In the genomic region with DNA sequence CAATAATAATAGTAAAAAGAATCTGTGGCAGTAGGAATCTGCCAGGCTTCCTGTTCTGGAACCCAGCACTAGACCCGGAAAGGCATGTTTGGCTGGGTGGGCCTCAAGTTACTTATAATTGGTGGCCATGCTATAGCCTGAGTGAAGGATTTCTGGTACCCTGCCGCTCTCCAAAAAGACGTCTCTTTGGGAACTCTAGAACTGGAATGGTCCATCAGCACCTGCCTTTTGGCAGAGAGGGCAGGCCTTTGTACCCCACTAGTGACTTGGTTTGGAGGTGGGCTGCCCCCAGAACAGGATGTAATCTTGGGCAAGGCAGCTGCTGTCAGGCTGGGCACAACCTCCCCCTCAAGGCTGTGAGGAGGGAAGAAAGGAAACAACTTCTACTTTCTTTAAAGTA, we compare ENCODE assay signal across 1 cellular context.
TF ChIP-seq lines count a peak whose summit lies in the region.

No MANE protein-coding gene starts in this region.

TF ChIP-seq in GM23338, 12 proteins besides CTCF, POLR2A, EP300 and RAD21:
- TF ChIP-seq JUNB (IDR thresholded peaks at IDR 0.05; ENCODE audit: unreplicated experiment), result no peak
- TF ChIP-seq, protein P1, sequence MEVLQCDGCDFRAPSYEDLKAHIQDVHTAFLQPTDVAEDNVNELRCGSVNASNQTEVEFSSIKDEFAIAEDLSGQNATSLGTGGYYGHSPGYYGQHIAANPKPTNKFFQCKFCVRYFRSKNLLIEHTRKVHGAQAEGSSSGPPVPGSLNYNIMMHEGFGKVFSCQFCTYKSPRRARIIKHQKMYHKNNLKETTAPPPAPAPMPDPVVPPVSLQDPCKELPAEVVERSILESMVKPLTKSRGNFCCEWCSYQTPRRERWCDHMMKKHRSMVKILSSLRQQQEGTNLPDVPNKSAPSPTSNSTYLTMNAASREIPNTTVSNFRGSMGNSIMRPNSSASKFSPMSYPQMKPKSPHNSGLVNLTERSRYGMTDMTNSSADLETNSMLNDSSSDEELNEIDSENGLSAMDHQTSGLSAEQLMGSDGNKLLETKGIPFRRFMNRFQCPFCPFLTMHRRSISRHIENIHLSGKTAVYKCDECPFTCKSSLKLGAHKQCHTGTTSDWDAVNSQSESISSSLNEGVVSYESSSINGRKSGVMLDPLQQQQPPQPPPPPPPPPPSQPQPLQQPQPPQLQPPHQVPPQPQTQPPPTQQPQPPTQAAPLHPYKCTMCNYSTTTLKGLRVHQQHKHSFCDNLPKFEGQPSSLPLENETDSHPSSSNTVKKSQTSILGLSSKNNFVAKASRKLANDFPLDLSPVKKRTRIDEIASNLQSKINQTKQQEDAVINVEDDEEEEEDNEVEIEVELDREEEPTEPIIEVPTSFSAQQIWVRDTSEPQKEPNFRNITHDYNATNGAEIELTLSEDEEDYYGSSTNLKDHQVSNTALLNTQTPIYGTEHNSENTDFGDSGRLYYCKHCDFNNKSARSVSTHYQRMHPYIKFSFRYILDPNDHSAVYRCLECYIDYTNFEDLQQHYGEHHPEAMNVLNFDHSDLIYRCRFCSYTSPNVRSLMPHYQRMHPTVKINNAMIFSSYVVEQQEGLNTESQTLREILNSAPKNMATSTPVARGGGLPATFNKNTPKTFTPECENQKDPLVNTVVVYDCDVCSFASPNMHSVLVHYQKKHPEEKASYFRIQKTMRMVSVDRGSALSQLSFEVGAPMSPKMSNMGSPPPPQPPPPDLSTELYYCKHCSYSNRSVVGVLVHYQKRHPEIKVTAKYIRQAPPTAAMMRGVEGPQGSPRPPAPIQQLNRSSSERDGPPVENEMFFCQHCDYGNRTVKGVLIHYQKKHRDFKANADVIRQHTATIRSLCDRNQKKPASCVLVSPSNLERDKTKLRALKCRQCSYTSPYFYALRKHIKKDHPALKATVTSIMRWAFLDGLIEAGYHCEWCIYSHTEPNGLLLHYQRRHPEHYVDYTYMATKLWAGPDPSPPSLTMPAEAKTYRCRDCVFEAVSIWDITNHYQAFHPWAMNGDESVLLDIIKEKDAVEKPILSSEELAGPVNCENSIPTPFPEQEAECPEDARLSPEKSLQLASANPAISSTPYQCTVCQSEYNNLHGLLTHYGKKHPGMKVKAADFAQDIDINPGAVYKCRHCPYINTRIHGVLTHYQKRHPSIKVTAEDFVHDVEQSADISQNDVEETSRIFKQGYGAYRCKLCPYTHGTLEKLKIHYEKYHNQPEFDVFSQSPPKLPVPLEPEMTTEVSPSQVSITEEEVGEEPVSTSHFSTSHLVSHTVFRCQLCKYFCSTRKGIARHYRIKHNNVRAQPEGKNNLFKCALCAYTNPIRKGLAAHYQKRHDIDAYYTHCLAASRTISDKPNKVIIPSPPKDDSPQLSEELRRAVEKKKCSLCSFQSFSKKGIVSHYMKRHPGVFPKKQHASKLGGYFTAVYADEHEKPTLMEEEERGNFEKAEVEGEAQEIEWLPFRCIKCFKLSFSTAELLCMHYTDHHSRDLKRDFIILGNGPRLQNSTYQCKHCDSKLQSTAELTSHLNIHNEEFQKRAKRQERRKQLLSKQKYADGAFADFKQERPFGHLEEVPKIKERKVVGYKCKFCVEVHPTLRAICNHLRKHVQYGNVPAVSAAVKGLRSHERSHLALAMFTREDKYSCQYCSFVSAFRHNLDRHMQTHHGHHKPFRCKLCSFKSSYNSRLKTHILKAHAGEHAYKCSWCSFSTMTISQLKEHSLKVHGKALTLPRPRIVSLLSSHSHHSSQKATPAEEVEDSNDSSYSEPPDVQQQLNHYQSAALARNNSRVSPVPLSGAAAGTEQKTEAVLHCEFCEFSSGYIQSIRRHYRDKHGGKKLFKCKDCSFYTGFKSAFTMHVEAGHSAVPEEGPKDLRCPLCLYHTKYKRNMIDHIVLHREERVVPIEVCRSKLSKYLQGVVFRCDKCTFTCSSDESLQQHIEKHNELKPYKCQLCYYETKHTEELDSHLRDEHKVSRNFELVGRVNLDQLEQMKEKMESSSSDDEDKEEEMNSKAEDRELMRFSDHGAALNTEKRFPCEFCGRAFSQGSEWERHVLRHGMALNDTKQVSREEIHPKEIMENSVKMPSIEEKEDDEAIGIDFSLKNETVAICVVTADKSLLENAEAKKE (CRISPR knock-in tag; IDR thresholded peaks at IDR 0.05), result no peak
- TF ChIP-seq EZH2phosphoT487 (IDR thresholded peaks at IDR 0.05; ENCODE audit: unreplicated experiment), result no peak
- TF ChIP-seq STAT1 (IDR thresholded peaks at IDR 0.05; ENCODE audit: unreplicated experiment), result no peak
- no peak for TF ChIP-seq CREB1 (CRISPR knock-in tag; IDR thresholded peaks at IDR 0.05; ENCODE audit: low read depth)
- no peak for TF ChIP-seq ZNF114 (CRISPR knock-in tag; IDR thresholded peaks at IDR 0.05)
